Comparison of ENCODE assay signal across 16 cellular contexts in the genomic region with DNA sequence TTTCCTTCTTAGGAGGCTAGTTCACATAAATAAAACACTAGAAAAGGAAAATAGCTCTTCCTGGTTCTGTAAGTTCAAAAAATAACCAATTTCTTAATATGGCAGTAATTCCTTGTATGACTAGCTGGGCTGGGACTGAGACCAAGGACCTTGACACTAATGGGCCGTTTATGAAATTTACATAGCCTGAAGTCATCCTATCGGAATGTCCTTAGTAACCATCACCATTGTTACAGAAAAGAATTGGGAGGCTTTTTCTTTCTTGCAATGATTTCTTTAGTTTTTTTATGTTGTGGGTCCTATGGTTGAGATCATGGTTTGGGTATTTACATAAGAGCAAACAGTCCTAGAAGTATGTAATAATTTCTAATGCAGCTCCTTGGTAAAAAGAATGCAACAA.
A peak's percentile ranks its signal among the peaks of the same experiment; 100 is the strongest.
DNase-seq lines count a peak whose midpoint lies in the region; FAIRE-seq and TF ChIP-seq lines count a peak whose summit lies in the region.
"Had no signal": no experiment of that assay in that cellular context is flagged by ENCODE, and none has a peak within 500 bp of the region (broad histone marks: within the 10 kb centered on the region; RNA-seq: fewer than 3 reads in every experiment).

No MANE protein-coding gene starts in this region.

- CTCF ChIA-PET in AG04449 (lab: Yijun Ruan, JAX): interaction anchor here (1.3 kb wide), 1 partner anchor 52 kb away, joined by 3 read pairs; no protein-coding TSS in a partner anchor

- no peak for FAIRE-seq in HTR-8/SVneo (lab: Jason Lieb, UNC)

- POLR2A ChIA-PET in AG04449 (lab: Yijun Ruan, JAX): interaction anchor here (0.7 kb wide), 2 partner anchors 496 to 1741 kb away, joined by 3 read pairs; no protein-coding TSS in a partner anchor

- DNase-seq in AG04449 (ENCODE audit: low read depth, low spot score) (peak; percentile 62), HTR-8/SVneo (ENCODE audit: insufficient read length, low spot score) (peak; percentile 12), astrocyte of the spinal cord (ENCODE audit: low read depth, low spot score) (peak; percentile 94), iris pigment epithelial cell (ENCODE audit: low read depth) (peak; percentile 77), DMS153 treated with DMSO at 0.1 percent for 48 hours (lab: John Stamatoyannopoulos, UW; ENCODE audit: unreplicated experiment) (no peak), GM13977 (ENCODE audit: low spot score) (no peak)
- DNase-seq in activated CD8-positive, alpha-beta memory T cell treated with anti-CD3 and anti-CD28 coated beads for 24 hours: no peak
- no peak for DNase-seq in activated CD4-positive, alpha-beta T cell treated with anti-CD3 and anti-CD28 coated beads, Interleukin-2, amount 50 U/mL, for 4 hours
- DNase-seq: ACHN; activated CD4-positive, alpha-beta T cell treated with anti-CD3 and anti-CD28 coated beads for 4 hours; DMS153; gastrocnemius medialis; KG1; NCI-H187 treated with DMSO at 0.1 percent for 48 hours; SW 1271 had no signal

- H3K4me3 ChIP-seq in AG04449 (ENCODE audit: low read depth, low read length) (no peak overlapping the region), astrocyte of the spinal cord (ENCODE audit: low read depth, low read length) (no peak overlapping the region)
- H3K4me3 ChIP-seq: gastrocnemius medialis, skin epidermis had no signal

- no peak for TF ChIP-seq CTCF in AG04449 (IDR thresholded peaks at IDR 0.05; ENCODE audit: insufficient read depth, low read length, missing control alignments)
- TF ChIP-seq CTCF in astrocyte of the spinal cord (IDR thresholded peaks at IDR 0.05; ENCODE audit: low read depth, low read length): no peak
- no peak for TF ChIP-seq CTCF in GM13977 (IDR thresholded peaks at IDR 0.05; ENCODE audit: extremely low read depth, insufficient read depth, missing control alignments)

- in situ Hi-C loops in astrocyte of the spinal cord (cut with HindIII; ENCODE audit: low sequenced_read_pairs): no loop called here
- in situ Hi-C loops in GM13977 (cut with MboI; ENCODE audit: low pct_unique_long_range_greater_than_20kb, low sequenced_read_pairs, unreplicated experiment): no loop called here

Comparison
In these comparisons a context has a peak if more than half of its experiments do, and no peak if none do; other contexts are left out.
1. DNase-seq: peak in AG04449 (single experiment), HTR-8/SVneo (single experiment), astrocyte of the spinal cord (single experiment) and iris pigment epithelial cell (single experiment); none in activated CD8-positive, alpha-beta memory T cell treated with anti-CD3 and anti-CD28 coated beads for 24 hours (single experiment), activated CD4-positive, alpha-beta T cell treated with anti-CD3 and anti-CD28 coated beads, Interleukin-2, amount 50 U/mL, for 4 hours (0 of 2), DMS153 treated with DMSO at 0.1 percent for 48 hours (single experiment) and GM13977 (single experiment).